19 cellular contexts compared by ENCODE assay signal in genomic region chr21:41593051-41593783, GRCh38.
DNase-seq lines count a peak whose midpoint lies in the region; TF ChIP-seq lines count a peak whose summit lies in the region.
"Had no signal": no experiment of that assay in that cellular context is flagged by ENCODE, and none has a peak within 500 bp of the region (broad histone marks: within the 10 kb centered on the region; RNA-seq: fewer than 3 reads in every experiment).

No MANE protein-coding gene starts in this region.

- WGBS in hepatocyte (ENCODE audit: low lambda C conversion rate, missing lambda C conversion rate), result 51% methylated on average over 12 of the region's 12 CpGs

- peak overlapping the region; percentile 52 for H3K4me2 ChIP-seq in hepatocyte
- no peak overlapping the region for H3K4me2 ChIP-seq in OCI-LY7 (ENCODE audit: low read length)

- no peak for TF ChIP-seq POLR2A in vagina (IDR thresholded peaks at IDR 0.05)

- H3K36me3 ChIP-seq in hepatocyte (replicated peaks; ENCODE audit: insufficient read depth, low read depth) (no peaks in the 10 kb centered on the region), mucosa of rectum (ENCODE audit: control insufficient read depth in 2 of 2, insufficient read depth in 2 of 2, low read length in 2 of 2) (no peaks in the 10 kb centered on the region), vagina (no peaks in the 10 kb centered on the region), OCI-LY7 (ENCODE audit: insufficient read depth, low read length) (no peaks in the 10 kb centered on the region), BE2C (no peaks in the 10 kb centered on the region)
- H3K36me3 ChIP-seq: brain microvascular endothelial cell had no signal

- H3K4me3 ChIP-seq in hepatocyte (no peak overlapping the region), mucosa of rectum (ENCODE audit: low read length in 2 of 2) (no peak overlapping the region), vagina (no peak overlapping the region), OCI-LY7 (ENCODE audit: low read depth, low read length, poor library complexity, severe bottlenecking) (no peak overlapping the region), BE2C (ENCODE audit: low read depth, low read length) (no peak overlapping the region)
- H3K4me3 ChIP-seq: testis had no signal

- DNase-seq in NCI-H2196 (lab: John Stamatoyannopoulos, UW; ENCODE audit: unreplicated experiment), result peak; percentile 12
- DNase-seq in NCI-H2196 treated with DMSO at 0.1 percent for 48 hours (lab: John Stamatoyannopoulos, UW; ENCODE audit: unreplicated experiment), result no peak
- DNase-seq in hepatocyte (ENCODE audit: low spot score), result peak; percentile 67
- peak; percentile 54 to 85 for DNase-seq in vagina (ENCODE audit: extremely low spot score in 2 of 2)
- DNase-seq in OCI-LY7 (ENCODE audit: low spot score), result no peak
- DNase-seq in G401 (ENCODE audit: low spot score), result no peak
- no peak for DNase-seq in BE2C
- DNase-seq: activated CD4-positive, alpha-beta memory T cell treated with anti-CD3 and anti-CD28 coated beads, Interleukin-2, amount 10 ng/mL, durations not matched to agents 7 days and 5 days; activated CD4-positive, CD25-positive, alpha-beta regulatory T cell; brain microvascular endothelial cell; H9; midbrain; NCI-H1092 treated with DMSO at 0.1 percent for 48 hours; NCI-H2029; NCI-H524; posterior cingulate gyrus; SW 1271; testis had no signal

- POLR2A ChIA-PET in OCI-LY7 (lab: Charles Lee), result no interaction called here

- H3K27me3 ChIP-seq in hepatocyte (no peaks in the 10 kb centered on the region), mucosa of rectum (ENCODE audit: control insufficient read depth in 2 of 2, insufficient read depth in 2 of 2, low read length in 2 of 2) (no peaks in the 10 kb centered on the region), vagina (no peaks in the 10 kb centered on the region), BE2C (no peaks in the 10 kb centered on the region)
- H3K27me3 ChIP-seq: brain microvascular endothelial cell, testis had no signal

- H3K9me2 ChIP-seq in hepatocyte (replicated peaks; ENCODE audit: insufficient read depth) (no peaks in the 10 kb centered on the region), OCI-LY7 (ENCODE audit: insufficient read depth, low read length) (no peaks in the 10 kb centered on the region)

- peaks cover 2% of the 10 kb centered on the region for H3K79me2 ChIP-seq in hepatocyte
- H3K79me2 ChIP-seq in OCI-LY7 (ENCODE audit: insufficient read depth, low read depth, low read length), result no peaks in the 10 kb centered on the region

- intact Hi-C loops in vagina (cut with DNase I), result no loop called here
- intact Hi-C loops in OCI-LY7 (cut with micrococcal nuclease; ENCODE audit: unreplicated experiment), result no loop called here

- no TSS peak for BruUV-seq in OCI-LY7 (replicated peaks; lab: Mats Ljungman, UMichigan)

- H4K20me1 ChIP-seq in hepatocyte (ENCODE audit: insufficient read depth, poor library complexity, severe bottlenecking) (no peaks in the 10 kb centered on the region), OCI-LY7 (ENCODE audit: insufficient read depth, low read length) (no peaks in the 10 kb centered on the region)

- in situ Hi-C loops in G401 (cut with HindIII; ENCODE audit: low sequenced_read_pairs), result no loop called here

- peaks cover 23% of the 10 kb centered on the region for H3K4me1 ChIP-seq in hepatocyte (ENCODE audit: insufficient read depth)
- H3K4me1 ChIP-seq in mucosa of rectum (ENCODE audit: control insufficient read depth in 2 of 2, insufficient read depth in 2 of 2, low read length in 2 of 2), result peaks cover 0 to 7% of the 10 kb centered on the region in 2 donors
- no peaks in the 10 kb centered on the region for H3K4me1 ChIP-seq in vagina
- no peaks in the 10 kb centered on the region for H3K4me1 ChIP-seq in OCI-LY7 (ENCODE audit: insufficient read depth, low read length, poor library complexity, severe bottlenecking)
- H3K4me1 ChIP-seq in BE2C, result no peaks in the 10 kb centered on the region
- H3K4me1 ChIP-seq: testis had no signal

- TF ChIP-seq CTCF in hepatocyte (IDR thresholded peaks at IDR 0.05; ENCODE audit: poor library complexity), result no peak
- no peak for TF ChIP-seq CTCF in vagina (IDR thresholded peaks at IDR 0.05)
- TF ChIP-seq CTCF in OCI-LY7 (conservative IDR thresholded peaks at IDR 0.05; ENCODE audit: low read length), result no peak
- TF ChIP-seq CTCF in BE2C (IDR thresholded peaks at IDR 0.05; ENCODE audit: low read depth, low read length), result no peak

- CTCF ChIA-PET in OCI-LY7 (lab: Charles Lee; ENCODE audit: unreplicated experiment), result no interaction called here

- H2AFZ ChIP-seq in hepatocyte, result no peak overlapping the region
- no peak overlapping the region for H2AFZ ChIP-seq in OCI-LY7 (ENCODE audit: low read length)

- H3K27ac ChIP-seq in hepatocyte, result peak overlapping the region; percentile 76
- peak overlapping the region; percentile 44 to 50 for H3K27ac ChIP-seq in mucosa of rectum (ENCODE audit: low read depth in 2 of 2, low read length in 2 of 2)
- H3K27ac ChIP-seq in vagina, result no peak overlapping the region
- no peak overlapping the region for H3K27ac ChIP-seq in OCI-LY7 (ENCODE audit: low read depth, low read length, poor library complexity, severe bottlenecking)
- H3K27ac ChIP-seq: brain microvascular endothelial cell, testis had no signal

- no peak overlapping the region for H3K9ac ChIP-seq in mucosa of rectum (ENCODE audit: low read depth in 1 of 2, low read length in 2 of 2)

- H3K9me3 ChIP-seq in hepatocyte (ENCODE audit: low read depth) (no peaks in the 10 kb centered on the region), mucosa of rectum (ENCODE audit: control insufficient read depth in 2 of 2, low read length in 2 of 2) (no peaks in the 10 kb centered on the region), vagina (no peaks in the 10 kb centered on the region), OCI-LY7 (ENCODE audit: low read length) (no peaks in the 10 kb centered on the region), BE2C (no peaks in the 10 kb centered on the region; the same call in 1 of the 2 replicates)
- H3K9me3 ChIP-seq: testis had no signal

Comparison
In these comparisons a context has a peak if more than half of its experiments do, and no peak if none do; other contexts are left out.
1. DNase-seq: peak in NCI-H2196 (single experiment), hepatocyte (single experiment) and vagina (2 of 2); none in NCI-H2196 treated with DMSO at 0.1 percent for 48 hours (single experiment), OCI-LY7 (single experiment), G401 (single experiment) and BE2C (single experiment).
2. H3K27ac ChIP-seq: peak in hepatocyte (single experiment) and mucosa of rectum (2 of 2); none in vagina (single experiment) and OCI-LY7 (single experiment).